In genomic region chr11:8243458-8243857, GRCh38 we compare ENCODE assay signal across 19 cellular contexts. TPM values are rescaled to one million over a fixed set of nuclear protein-coding genes. Genes with fewer than 3 reads are reported as not detected.
DNase-seq lines count a peak whose midpoint lies in the region; ATAC-seq and TF ChIP-seq lines count a peak whose summit lies in the region.
"Had no signal": no experiment of that assay in that cellular context is flagged by ENCODE, and none has a peak within 500 bp of the region (broad histone marks: within the 10 kb centered on the region; RNA-seq: fewer than 3 reads in every experiment).

No MANE protein-coding gene starts in this region.

- H3K4me2 ChIP-seq in GM23338, result no peak overlapping the region
- H3K4me2 ChIP-seq in neural progenitor cell, result no peak overlapping the region
- H3K4me2 ChIP-seq: KMS-11 had no signal

- H3K79me2 ChIP-seq in GM23338 (replicated peaks; ENCODE audit: insufficient read depth) (no peaks in the 10 kb centered on the region), neural progenitor cell (ENCODE audit: low read depth) (peaks cover 49% of the 10 kb centered on the region)

- no peaks in the 10 kb centered on the region for H3K36me3 ChIP-seq in GM23338 (ENCODE audit: insufficient read depth)
- no peaks in the 10 kb centered on the region for H3K36me3 ChIP-seq in neural progenitor cell
- H3K36me3 ChIP-seq in CD8-positive, alpha-beta memory T cell (ENCODE audit: insufficient read depth, low read length), result no peaks in the 10 kb centered on the region
- H3K36me3 ChIP-seq: BLaER1 treated with 17β-estradiol and CSF1 and Interleukin-3, amounts not matched to agents 10 nM and 100 nM; Peyer's patch; SJCRH30 had no signal

- no peak for TF ChIP-seq CTCF in GM23338 (conservative IDR thresholded peaks at IDR 0.05; ENCODE audit: low read depth in 2 of 2)
- TF ChIP-seq CTCF in brain (conservative IDR thresholded peaks at IDR 0.05), result no peak
- no peak for TF ChIP-seq CTCF in neural progenitor cell (IDR thresholded peaks at IDR 0.05)

- no peak overlapping the region for H3K9ac ChIP-seq in neural progenitor cell
- H3K9ac ChIP-seq: KMS-11 had no signal

- H3K9me2 ChIP-seq in GM23338 (ENCODE audit: insufficient read depth), result no peaks in the 10 kb centered on the region

- H3K9me3 Mint-ChIP-seq in GM23338 (peaks cover 3% of the 10 kb centered on the region; the same call in 1 of the 3 replicates), brain (peaks cover 2 to 23% (median 8%) of the 10 kb centered on the region in 5 experiments), neural progenitor cell (peaks cover 6% of the 10 kb centered on the region)
- H3K9me3 Mint-ChIP-seq in stimulated activated memory B cell treated with anti-CD40 and anti-IgM and Interleukin-4, amounts not matched to agents 10 μg/mL and 1 μg/mL and 100 μg/mL, for 72 hours, result peaks cover 4% of the 10 kb centered on the region
- H3K9me3 Mint-ChIP-seq in CD8-positive, alpha-beta memory T cell, result peaks cover 0 to 2% (median 0%) of the 10 kb centered on the region in 5 donors
- H3K9me3 Mint-ChIP-seq: CD4-positive, alpha-beta memory T cell had no signal

- H2AFZ ChIP-seq in GM23338, result peak overlapping the region; percentile 84
- H2AFZ ChIP-seq in neural progenitor cell (replicated peaks), result peak overlapping the region; percentile 91

- H3K27me3 Mint-ChIP-seq in GM23338 (ENCODE audit: insufficient read depth, low read depth, poor library complexity) (peaks cover 13% of the 10 kb centered on the region), brain (peaks cover 9% of the 10 kb centered on the region), neural progenitor cell (ENCODE audit: insufficient read depth, low read depth) (peaks cover 14% of the 10 kb centered on the region)
- peaks cover 39% of the 10 kb centered on the region for H3K27me3 Mint-ChIP-seq in stimulated activated memory B cell treated with anti-CD40 and anti-IgM and Interleukin-4, amounts not matched to agents 10 μg/mL and 1 μg/mL and 100 μg/mL, for 72 hours
- H3K27me3 Mint-ChIP-seq in CD8-positive, alpha-beta memory T cell, result peaks cover 10 to 20% of the 10 kb centered on the region in 2 donors

- H3K36me3 Mint-ChIP-seq in GM23338 (ENCODE audit: low read depth) (no peaks in the 10 kb centered on the region; the same call in 2 of the 3 replicates), brain (peaks cover 24% of the 10 kb centered on the region), neural progenitor cell (peaks cover 2% of the 10 kb centered on the region)
- H3K36me3 Mint-ChIP-seq in stimulated activated memory B cell treated with anti-CD40 and anti-IgM and Interleukin-4, amounts not matched to agents 10 μg/mL and 1 μg/mL and 100 μg/mL, for 72 hours, result no peaks in the 10 kb centered on the region
- no peaks in the 10 kb centered on the region for H3K36me3 Mint-ChIP-seq in CD8-positive, alpha-beta memory T cell
- H3K36me3 Mint-ChIP-seq: CD4-positive, alpha-beta memory T cell had no signal

- CTCF ChIA-PET in CD8-positive, alpha-beta memory T cell (lab: Charles Lee), result interaction anchor here (1.1 kb wide), 1 partner anchor 24 kb away, joined by 3 read pairs; no protein-coding TSS in a partner anchor

- H3K4me1 Mint-ChIP-seq in GM23338, result peaks cover 27% of the 10 kb centered on the region
- H3K4me1 Mint-ChIP-seq in brain, result peaks cover 65% of the 10 kb centered on the region
- peaks cover 58% of the 10 kb centered on the region for H3K4me1 Mint-ChIP-seq in neural progenitor cell
- H3K4me1 Mint-ChIP-seq in stimulated activated memory B cell treated with anti-CD40 and anti-IgM and Interleukin-4, amounts not matched to agents 10 μg/mL and 1 μg/mL and 100 μg/mL, for 72 hours, result no peaks in the 10 kb centered on the region
- H3K4me1 Mint-ChIP-seq in CD8-positive, alpha-beta memory T cell, result no peaks in the 10 kb centered on the region
- H3K4me1 Mint-ChIP-seq: CD4-positive, alpha-beta memory T cell had no signal

- H4K20me1 ChIP-seq in GM23338 (replicated peaks; ENCODE audit: insufficient read depth), result no peaks in the 10 kb centered on the region
- no peaks in the 10 kb centered on the region for H4K20me1 ChIP-seq in neural progenitor cell (ENCODE audit: low read depth)

- H3K27ac ChIP-seq in GM23338 (ENCODE audit: low read depth) (no peak overlapping the region), neural progenitor cell (no peak overlapping the region)
- no peak overlapping the region for H3K27ac ChIP-seq in CD8-positive, alpha-beta memory T cell (ENCODE audit: low read depth, low read length)
- H3K27ac ChIP-seq: BLaER1 treated with 17β-estradiol and CSF1 and Interleukin-3, amounts not matched to agents 10 nM and 100 nM; KMS-11; Peyer's patch; SJCRH30 had no signal

- POLR2A ChIA-PET in CD8-positive, alpha-beta memory T cell (lab: Charles Lee), result no interaction called here

- H3K4me3 ChIP-seq in GM23338, result no peak overlapping the region
- H3K4me3 ChIP-seq in neural progenitor cell, result no peak overlapping the region
- H3K4me3 ChIP-seq in CD8-positive, alpha-beta memory T cell (ENCODE audit: low read length), result no peak overlapping the region
- H3K4me3 ChIP-seq: BLaER1 treated with 17β-estradiol and CSF1 and Interleukin-3, amounts not matched to agents 10 nM and 100 nM; Peyer's patch; SJCRH30 had no signal

- H3K4me1 ChIP-seq in GM23338 (ENCODE audit: insufficient read depth) (peaks cover 18% of the 10 kb centered on the region), neural progenitor cell (peaks cover 28% of the 10 kb centered on the region)
- no peaks in the 10 kb centered on the region for H3K4me1 ChIP-seq in CD8-positive, alpha-beta memory T cell (ENCODE audit: insufficient read depth, low read length)
- H3K4me1 ChIP-seq: Peyer's patch, SJCRH30 had no signal

- no peaks in the 10 kb centered on the region for H3K9me3 ChIP-seq in neural progenitor cell (ENCODE audit: low read depth)
- no peaks in the 10 kb centered on the region for H3K9me3 ChIP-seq in CD8-positive, alpha-beta memory T cell (ENCODE audit: low read length)
- H3K9me3 ChIP-seq: BLaER1 treated with 17β-estradiol and CSF1 and Interleukin-3, amounts not matched to agents 10 nM and 100 nM; Peyer's patch; SJCRH30 had no signal

- no peak for ATAC-seq in GM23338
- no peak for ATAC-seq in stimulated activated memory B cell treated with anti-CD40 and anti-IgM and Interleukin-4, amounts not matched to agents 10 μg/mL and 1 μg/mL and 100 μg/mL, for 72 hours

- no peaks in the 10 kb centered on the region for H3K27me3 ChIP-seq in GM23338 (ENCODE audit: insufficient read depth)
- no peaks in the 10 kb centered on the region for H3K27me3 ChIP-seq in neural progenitor cell
- H3K27me3 ChIP-seq in CD8-positive, alpha-beta memory T cell (ENCODE audit: insufficient read depth, low read length, poor library complexity, severe bottlenecking), result no peaks in the 10 kb centered on the region
- H3K27me3 ChIP-seq: Peyer's patch, SJCRH30 had no signal

- 0 out of 2 replicates have a peak, but pooled peaks cover 4% of the 10 kb centered on the region for H3F3A ChIP-seq in GM23338 (replicated peaks; ENCODE audit: low read depth)
- H3F3A ChIP-seq in neural progenitor cell (ENCODE audit: low read depth), result peaks cover 34% of the 10 kb centered on the region

- H3K4me3 Mint-ChIP-seq in GM23338, result no peak overlapping the region
- no peak overlapping the region for H3K4me3 Mint-ChIP-seq in brain
- no peak overlapping the region for H3K4me3 Mint-ChIP-seq in neural progenitor cell
- no peak overlapping the region for H3K4me3 Mint-ChIP-seq in stimulated activated memory B cell treated with anti-CD40 and anti-IgM and Interleukin-4, amounts not matched to agents 10 μg/mL and 1 μg/mL and 100 μg/mL, for 72 hours
- no peak overlapping the region for H3K4me3 Mint-ChIP-seq in CD8-positive, alpha-beta memory T cell
- H3K4me3 Mint-ChIP-seq: CD4-positive, alpha-beta memory T cell had no signal

- DNase-seq in GM23338 (ENCODE audit: low spot score), result no peak
- DNase-seq in NCI-H69 (lab: John Stamatoyannopoulos, UW), result peak; percentile 41
- no peak for DNase-seq in neural progenitor cell (ENCODE audit: low spot score)
- DNase-seq in NCI-H2196 (lab: John Stamatoyannopoulos, UW; ENCODE audit: unreplicated experiment), result no peak
- no peak for DNase-seq in CD8-positive, alpha-beta memory T cell
- DNase-seq: CD4-positive, alpha-beta memory T cell; HCEC 1CT; NCI-H1105; NCI-H2081; NCI-H2171; NCI-H526 treated with DMSO at 0.1 percent for 48 hours; NK-92 treated with Interleukin-12 subunit alpha and Interleukin-12 subunit beta, amount 100 ng/mL, for 24 hours; Peyer's patch; SJCRH30 had no signal

- H3K27ac Mint-ChIP-seq in GM23338 (no peak overlapping the region), brain (peak overlapping the region in 3 of 5 experiments; percentile 34 to 88 (median 84)), neural progenitor cell (peak overlapping the region; percentile 87)
- H3K27ac Mint-ChIP-seq in stimulated activated memory B cell treated with anti-CD40 and anti-IgM and Interleukin-4, amounts not matched to agents 10 μg/mL and 1 μg/mL and 100 μg/mL, for 72 hours, result no peak overlapping the region
- no peak overlapping the region for H3K27ac Mint-ChIP-seq in CD8-positive, alpha-beta memory T cell
- H3K27ac Mint-ChIP-seq: CD4-positive, alpha-beta memory T cell had no signal

TF ChIP-seq in GM23338, 12 proteins besides CTCF, POLR2A, EP300 and RAD21 (continues in another document):
- TF ChIP-seq ZNF114 (CRISPR knock-in tag; IDR thresholded peaks at IDR 0.05), result no peak
- TF ChIP-seq ETS1 (IDR thresholded peaks at IDR 0.05), result no peak

RNA-seq across cellular contexts. Expression of gene LMO1, which starts 20.2 kb away (rescaled TPM):
- not detected in 2 replicates for total RNA-seq in GM23338 (2014; rRNA removed; shearing (Covaris generic))
- polyA plus RNA-seq in GM23338 (2016; fragmentation: Nextera tagmentation; extraction: Ambion mirVana) (0.19 and 0.40 TPM in 2 replicates), brain (ENCODE audit: insufficient read depth, low read depth, low replicate concordance) (0.93 TPM)
- 2.9 and 6.2 TPM in 2 replicates for total RNA-seq in neural progenitor cell (ENCODE audit: low replicate concordance)
- total RNA-seq in CD8-positive, alpha-beta memory T cell, result not detected
- polyA plus RNA-seq in CD8-positive, alpha-beta memory T cell, result 0.29 TPM
- total RNA-seq: CD4-positive, alpha-beta memory T cell; Daoy; Peyer's patch had no signal
- polyA plus RNA-seq: CD4-positive, alpha-beta memory T cell had no signal

Comparison
In these comparisons a context has a peak if more than half of its experiments do, and no peak if none do; other contexts are left out.
1. H3K27ac Mint-ChIP-seq: peak in brain (3 of 5) and neural progenitor cell (single experiment); none in GM23338 (single experiment), stimulated activated memory B cell treated with anti-CD40 and anti-IgM and Interleukin-4, amounts not matched to agents 10 μg/mL and 1 μg/mL and 100 μg/mL, for 72 hours (single experiment) and CD8-positive, alpha-beta memory T cell (0 of 8).